8 cellular contexts compared by ENCODE assay signal in the genomic region with DNA sequence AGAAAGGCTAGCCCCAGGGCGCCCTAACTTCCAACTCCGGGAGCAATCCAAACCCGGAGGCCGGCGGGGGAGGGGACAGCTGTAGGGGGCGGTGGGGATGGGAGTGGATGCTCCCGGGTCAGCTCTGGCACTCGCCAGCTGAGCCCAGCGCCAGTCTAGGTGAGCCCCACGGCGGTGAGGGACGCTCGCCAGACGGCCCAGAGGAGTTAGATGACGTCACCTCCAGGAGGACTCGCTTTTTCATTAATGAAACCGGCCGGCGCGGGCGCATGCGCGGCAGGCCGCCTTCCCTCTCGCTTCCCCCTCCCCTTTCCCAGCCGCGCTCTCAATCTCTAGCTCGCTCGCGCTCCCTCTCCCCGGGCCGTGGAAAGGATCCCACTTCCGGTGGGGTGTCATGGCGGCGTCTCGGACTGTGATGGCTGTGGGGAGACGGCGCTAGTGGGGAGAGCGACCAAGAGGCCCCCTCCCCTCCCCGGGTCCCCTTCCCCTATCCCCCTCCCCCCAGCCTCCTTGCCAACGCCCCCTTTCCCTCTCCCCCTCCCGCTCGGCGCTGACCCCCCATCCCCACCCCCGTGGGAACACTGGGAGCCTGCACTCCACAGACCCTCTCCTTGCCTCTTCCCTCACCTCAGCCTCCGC. TPM values are rescaled to one million over a fixed set of nuclear protein-coding genes. Genes with fewer than 3 reads are reported as not detected.
A peak's percentile ranks its signal among the peaks of the same experiment; 100 is the strongest.
DNase-seq lines count a peak whose midpoint lies in the region; ATAC-seq and TF ChIP-seq lines count a peak whose summit lies in the region.

A gene with protein sequence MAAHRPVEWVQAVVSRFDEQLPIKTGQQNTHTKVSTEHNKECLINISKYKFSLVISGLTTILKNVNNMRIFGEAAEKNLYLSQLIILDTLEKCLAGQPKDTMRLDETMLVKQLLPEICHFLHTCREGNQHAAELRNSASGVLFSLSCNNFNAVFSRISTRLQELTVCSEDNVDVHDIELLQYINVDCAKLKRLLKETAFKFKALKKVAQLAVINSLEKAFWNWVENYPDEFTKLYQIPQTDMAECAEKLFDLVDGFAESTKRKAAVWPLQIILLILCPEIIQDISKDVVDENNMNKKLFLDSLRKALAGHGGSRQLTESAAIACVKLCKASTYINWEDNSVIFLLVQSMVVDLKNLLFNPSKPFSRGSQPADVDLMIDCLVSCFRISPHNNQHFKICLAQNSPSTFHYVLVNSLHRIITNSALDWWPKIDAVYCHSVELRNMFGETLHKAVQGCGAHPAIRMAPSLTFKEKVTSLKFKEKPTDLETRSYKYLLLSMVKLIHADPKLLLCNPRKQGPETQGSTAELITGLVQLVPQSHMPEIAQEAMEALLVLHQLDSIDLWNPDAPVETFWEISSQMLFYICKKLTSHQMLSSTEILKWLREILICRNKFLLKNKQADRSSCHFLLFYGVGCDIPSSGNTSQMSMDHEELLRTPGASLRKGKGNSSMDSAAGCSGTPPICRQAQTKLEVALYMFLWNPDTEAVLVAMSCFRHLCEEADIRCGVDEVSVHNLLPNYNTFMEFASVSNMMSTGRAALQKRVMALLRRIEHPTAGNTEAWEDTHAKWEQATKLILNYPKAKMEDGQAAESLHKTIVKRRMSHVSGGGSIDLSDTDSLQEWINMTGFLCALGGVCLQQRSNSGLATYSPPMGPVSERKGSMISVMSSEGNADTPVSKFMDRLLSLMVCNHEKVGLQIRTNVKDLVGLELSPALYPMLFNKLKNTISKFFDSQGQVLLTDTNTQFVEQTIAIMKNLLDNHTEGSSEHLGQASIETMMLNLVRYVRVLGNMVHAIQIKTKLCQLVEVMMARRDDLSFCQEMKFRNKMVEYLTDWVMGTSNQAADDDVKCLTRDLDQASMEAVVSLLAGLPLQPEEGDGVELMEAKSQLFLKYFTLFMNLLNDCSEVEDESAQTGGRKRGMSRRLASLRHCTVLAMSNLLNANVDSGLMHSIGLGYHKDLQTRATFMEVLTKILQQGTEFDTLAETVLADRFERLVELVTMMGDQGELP (N-terminal part only) (plus strand): TSS at position 378 of the 639 bp plus-strand sequence. CDS start 333 bp downstream, outside the sequence.

- H3K27ac ChIP-seq in CD4-positive, alpha-beta T cell (ENCODE audit: low read depth, low read length) = peak within 1 kb of the TSS; percentile 61
- H3K27ac ChIP-seq in ectodermal cell (ENCODE audit: insufficient read depth, low read depth, low read length, poor library complexity, severe bottlenecking) = peak within 1 kb of the TSS; percentile 93
- H3K27ac ChIP-seq in lung (ENCODE audit: low read depth in 1 of 2, low read length in 1 of 2) = peak within 1 kb of the TSS; percentile 93

- POLR2A ChIA-PET in CD4-positive, alpha-beta T cell (lab: Charles Lee) = interaction anchor here (0.6 to 1.9 kb wide), 6 partner anchors 63 to 364 kb away, joined by 3 to 5 read pairs (median 4); a partner anchor contains a TSS

- H3K27me3 Mint-ChIP-seq in CD4-positive, alpha-beta T cell = no peaks in the 10 kb centered on the region

- TF ChIP-seq CTCF in CD4-positive, alpha-beta T cell (IDR thresholded peaks at IDR 0.05) = no peak
- no peak for TF ChIP-seq CTCF in lung (IDR thresholded peaks at IDR 0.05; ENCODE audit: control extremely low read depth, extremely low read depth)

- intact Hi-C loops in CD4-positive, alpha-beta T cell (cut with DNase I, micrococcal nuclease) = loop anchor here in 1 of 2 experiments (10.0 kb wide), 1 partner anchor 810 kb away; a partner anchor contains a TSS

- WGBS in ectodermal cell, 2 experiments = 0 to 1% methylated on average over 41 to 42 of the region's 46 CpGs
- WGBS in lung, 2 donors = 1% methylated on average over 39 to 46 of the region's 46 CpGs

- H3K9me3 Mint-ChIP-seq in CD4-positive, alpha-beta T cell = no peaks in the 10 kb centered on the region

- H3K27ac Mint-ChIP-seq in CD4-positive, alpha-beta T cell = peak within 1 kb of the TSS; percentile 79

- ATAC-seq in CD4-positive, alpha-beta T cell (ENCODE audit: poor library complexity) = peak; percentile 65
- peak; percentile 80 for ATAC-seq in GM19452 (IDR thresholded peaks at IDR 0.05; ENCODE audit: unreplicated experiment)
- peak; percentile 93 for ATAC-seq in lung (ENCODE audit: insufficient read depth, low FRiP score)

- H3K4me3 ChIP-seq in ectodermal cell (ENCODE audit: insufficient read depth, low read depth, low read length) = peak within 1 kb of the TSS; percentile 90
- H3K4me3 ChIP-seq in lung = peak within 1 kb of the TSS; percentile 88

- no peaks in the 10 kb centered on the region for H3K9me3 ChIP-seq in CD4-positive, alpha-beta T cell (ENCODE audit: control insufficient read depth, low read length)
- H3K9me3 ChIP-seq in ectodermal cell (ENCODE audit: control insufficient read depth, low read length) = no peaks in the 10 kb centered on the region
- no peaks in the 10 kb centered on the region for H3K9me3 ChIP-seq in lung (ENCODE audit: control insufficient read depth in 2 of 2, insufficient read depth in 1 of 2, low read length in 1 of 2)

- CTCF ChIA-PET in CD4-positive, alpha-beta T cell (lab: Charles Lee) = no interaction called here

- no peaks in the 10 kb centered on the region for H3K36me3 ChIP-seq in ectodermal cell (ENCODE audit: control insufficient read depth, insufficient read depth, low read length)
- no peaks in the 10 kb centered on the region for H3K36me3 ChIP-seq in lung (ENCODE audit: control insufficient read depth in 2 of 2, insufficient read depth in 2 of 2, low read length in 2 of 2)

- H3K4me1 ChIP-seq in ectodermal cell (ENCODE audit: control insufficient read depth, insufficient read depth, low read length) (no peaks in the 10 kb centered on the region), lung (ENCODE audit: control insufficient read depth in 2 of 2, insufficient read depth in 2 of 2, low read length in 2 of 2) (no peaks in the 10 kb centered on the region)

- peak; percentile 63 to 83 (median 78) for DNase-seq in CD4-positive, alpha-beta T cell
- DNase-seq in HS-5 (ENCODE audit: low read depth) (peak; percentile 72), NK-92 (lab: John Stamatoyannopoulos, UW; ENCODE audit: unreplicated experiment) (peak; percentile 18), lung (ENCODE audit: low spot score) (peak; percentile 96)
- peak; percentile 59 to 79 for DNase-seq in activated CD8-positive, alpha-beta memory T cell treated with anti-CD3 and anti-CD28 coated beads for 1 hour (ENCODE audit: extremely low read depth in 1 of 2, low read depth in 1 of 2)
- DNase-seq in stimulated activated CD4-positive, alpha-beta T cell treated with anti-CD3 and anti-CD28 coated beads, TNF-alpha, amount 100 ng/mL, for 24 hours (ENCODE audit: low read depth in 3 of 3) = peak; percentile 76 to 88 (median 78)

- H3K36me3 Mint-ChIP-seq in CD4-positive, alpha-beta T cell (ENCODE audit: low read depth) = peaks cover 3% of the 10 kb centered on the region

- H3K4me1 Mint-ChIP-seq in CD4-positive, alpha-beta T cell (ENCODE audit: low read depth) = peaks cover 12% of the 10 kb centered on the region

- H3K27me3 ChIP-seq in CD4-positive, alpha-beta T cell (ENCODE audit: control insufficient read depth, insufficient read depth, low read length) = no peaks in the 10 kb centered on the region
- H3K27me3 ChIP-seq in ectodermal cell (ENCODE audit: control insufficient read depth, insufficient read depth, low read length, poor library complexity, severe bottlenecking) = no peaks in the 10 kb centered on the region
- H3K27me3 ChIP-seq in lung (ENCODE audit: control insufficient read depth, insufficient read depth) = no peaks in the 10 kb centered on the region

- H3K4me3 Mint-ChIP-seq in CD4-positive, alpha-beta T cell = peak within 1 kb of the TSS; percentile 88

RNA-seq across cellular contexts. Expression of the gene that starts here (rescaled TPM):
- 10 to 100 TPM; 15.5 to 18.7 TPM for total RNA-seq in CD4-positive, alpha-beta T cell
- polyA plus RNA-seq in ectodermal cell (2013, experiment 1 of 4) = 26.1 TPM
- 32.1 TPM for polyA plus RNA-seq in ectodermal cell (2013, experiment 2 of 4)
- polyA plus RNA-seq in ectodermal cell (2013, experiment 3 of 4) = 19.7 TPM
- 26.6 TPM for polyA plus RNA-seq in ectodermal cell (2013, experiment 4 of 4)
- 100 to 1,000 TPM in 1 of 2 donors, 10 to 100 TPM in 1; 41.7 to 116 TPM for total RNA-seq in lung
- polyA plus RNA-seq in lung = 1 to 10 TPM; 8.4 to 9.2 TPM

Comparison
In these comparisons a context has a peak if more than half of its experiments do, and no peak if none do; other contexts are left out.
1. Peak in every context shown above with its lines: DNase-seq, ATAC-seq, H3K4me3 ChIP-seq and H3K27ac ChIP-seq.
2. DNase-seq: peak in every context shown above with its lines; median percentile 96 in lung; 78 in stimulated activated CD4-positive, alpha-beta T cell treated with anti-CD3 and anti-CD28 coated beads, TNF-alpha, amount 100 ng/mL, for 24 hours; 78 in CD4-positive, alpha-beta T cell; 72 in HS-5; 69 in activated CD8-positive, alpha-beta memory T cell treated with anti-CD3 and anti-CD28 coated beads for 1 hour; 18 in NK-92.